Comparison of ENCODE assay signal across 19 cellular contexts in the genomic region with DNA sequence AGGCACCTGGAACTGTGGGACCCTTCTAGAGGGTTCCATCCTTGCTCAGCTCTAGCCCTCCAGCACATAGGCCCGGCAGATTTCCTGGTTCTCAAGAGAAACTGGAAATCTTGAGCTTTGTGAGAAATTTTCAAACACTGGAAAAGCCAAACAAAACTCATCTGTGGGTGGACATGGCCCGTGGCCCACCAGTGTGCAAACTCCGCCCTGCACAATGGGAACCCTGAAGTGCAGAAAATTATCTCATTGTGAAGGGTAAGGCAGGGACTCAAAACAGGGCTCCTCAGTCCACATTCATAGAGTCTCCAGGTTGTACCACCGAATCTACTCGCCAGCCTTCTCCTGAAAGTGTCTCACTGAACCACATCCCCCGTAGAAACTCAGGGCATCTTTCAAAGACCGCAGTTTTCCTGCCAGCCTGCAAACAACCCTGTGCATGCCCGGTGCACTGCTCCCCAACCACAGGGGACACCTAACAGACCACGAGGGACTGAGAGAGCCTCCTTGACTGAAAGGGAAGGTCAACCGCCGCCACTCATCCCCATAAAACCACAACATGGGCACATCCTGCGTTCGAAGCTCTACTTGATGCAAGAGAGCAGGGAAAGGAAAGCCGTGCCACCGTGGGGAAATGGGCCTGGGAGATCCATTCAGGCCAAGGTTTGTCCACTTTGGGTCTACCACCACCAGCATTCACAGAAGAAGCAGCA. TPM values are rescaled to one million over a fixed set of nuclear protein-coding genes. Genes with fewer than 3 reads are reported as not detected.
DNase-seq lines count a peak whose midpoint lies in the region; ATAC-seq and TF ChIP-seq lines count a peak whose summit lies in the region.
"Had no signal": no experiment of that assay in that cellular context is flagged by ENCODE, and none has a peak within 500 bp of the region (broad histone marks: within the 10 kb centered on the region; RNA-seq: fewer than 3 reads in every experiment).

No MANE protein-coding gene starts in this region.

- dilution Hi-C loops in IMR-90 (cut with HindIII; ENCODE audit: low sequenced_read_pairs, unreplicated experiment), result no loop called here

- TF ChIP-seq CTCF in IMR-90 (conservative IDR thresholded peaks at IDR 0.05; ENCODE audit: low read depth, low read length) (no peak), fibroblast of the aortic adventitia (IDR thresholded peaks at IDR 0.05; ENCODE audit: insufficient read depth, low read length) (no peak), tibial artery (IDR thresholded peaks at IDR 0.05) (no peak), PC-3 (conservative IDR thresholded peaks at IDR 0.05; ENCODE audit: low read depth, low read length) (no peak)

- 86% methylated on average over 9 of the region's 15 CpGs; no CpG with 5 or more reads in 1 of the 2 experiments for WGBS in IMR-90 (ENCODE audit: extremely low coverage in 2 of 2, insufficient read length in 1 of 2), 2 experiments
- 91% methylated on average over 15 of the region's 15 CpGs for WGBS in mesenchymal stem cell

- H3K4me3 ChIP-seq in IMR-90 (ENCODE audit: insufficient read depth, low read depth, low read length) (no peak overlapping the region), fibroblast of the aortic adventitia (ENCODE audit: low read depth, low read length) (no peak overlapping the region), mesenchymal stem cell (ENCODE audit: insufficient read depth in 1 of 2, low read depth in 1 of 2, low read length in 2 of 2) (peak overlapping the region in 1 of 2 experiments; percentile 57), tibial artery (no peak overlapping the region), PC-3 (ENCODE audit: low read length) (no peak overlapping the region)
- H3K4me3 ChIP-seq: neural progenitor cell had no signal

- no peaks in the 10 kb centered on the region for H3F3A ChIP-seq in PC-3 (ENCODE audit: low read length, unreplicated experiment)

- no peak overlapping the region for H4K8ac ChIP-seq in IMR-90 (ENCODE audit: low read depth in 2 of 2, low read length in 2 of 2)
- H4K8ac ChIP-seq in mesenchymal stem cell (ENCODE audit: low read length), result no peak overlapping the region

- H2AK5ac ChIP-seq in IMR-90 (ENCODE audit: low read depth, low read length) (no peak overlapping the region), mesenchymal stem cell (ENCODE audit: low read length, severe bottlenecking) (no peak overlapping the region)

- no peak overlapping the region for H3K56ac ChIP-seq in IMR-90 (ENCODE audit: extremely low read depth, insufficient read depth, low read length)

- H3K23ac ChIP-seq in IMR-90 (ENCODE audit: low read depth, low read length) (no peak overlapping the region), mesenchymal stem cell (ENCODE audit: low read length in 2 of 2) (no peak overlapping the region)

- H3K9ac ChIP-seq in IMR-90 (ENCODE audit: low read depth, low read length), result no peak overlapping the region
- H3K9ac ChIP-seq in mesenchymal stem cell (ENCODE audit: low read length), result peak overlapping the region; percentile 86
- H3K9ac ChIP-seq in PC-3 (ENCODE audit: low read length), result no peak overlapping the region
- H3K9ac ChIP-seq: neural progenitor cell had no signal

- H3K79me1 ChIP-seq in IMR-90 (ENCODE audit: low read depth in 1 of 2, low read length in 2 of 2) (peaks cover 24 to 63% of the 10 kb centered on the region in 2 experiments), mesenchymal stem cell (replicated peaks; ENCODE audit: low read length, poor library complexity, severe bottlenecking) (no peaks in the 10 kb centered on the region)

- H3K79me2 ChIP-seq in PC-3 (ENCODE audit: low read length), result no peaks in the 10 kb centered on the region

- H2AK9ac ChIP-seq in IMR-90 (replicated peaks; ENCODE audit: low read depth, low read length, poor library complexity), result no peak overlapping the region

- ATAC-seq in IMR-90 (ENCODE audit: low read depth), result no peak
- no peak for ATAC-seq in PC-3
- ATAC-seq: Panc1 had no signal

- peaks cover 13% of the 10 kb centered on the region for H3K9me1 ChIP-seq in IMR-90 (ENCODE audit: insufficient read depth, low read length)

- H3K4me2 ChIP-seq in IMR-90 (ENCODE audit: low read depth, low read length) (no peak overlapping the region), mesenchymal stem cell (ENCODE audit: low read length, poor library complexity, severe bottlenecking) (no peak overlapping the region), PC-3 (ENCODE audit: low read length) (no peak overlapping the region)

- H3K4ac ChIP-seq in IMR-90 (ENCODE audit: low read depth, low read length) (0 out of 2 replicates have a peak overlapping the region, but pooled peaks have one; percentile 1), mesenchymal stem cell (ENCODE audit: low read depth in 1 of 2, low read length in 2 of 2) (no peak overlapping the region)

- no peak for TF ChIP-seq POLR2A in IMR-90 (IDR thresholded peaks at IDR 0.05; ENCODE audit: low read depth, low read length)

- no peak overlapping the region for H3K18ac ChIP-seq in IMR-90 (ENCODE audit: low read depth, low read length)
- H3K18ac ChIP-seq in mesenchymal stem cell (ENCODE audit: low read depth in 1 of 2, low read length in 2 of 2), result no peak overlapping the region

- no peak overlapping the region for H2BK120ac ChIP-seq in IMR-90 (ENCODE audit: low read depth, low read length)
- H2BK120ac ChIP-seq in mesenchymal stem cell (ENCODE audit: low read depth, low read length), result no peak overlapping the region

- BruUV-seq in IMR-90 (replicated peaks; lab: Mats Ljungman, UMichigan), result no TSS peak
- no TSS peak for BruUV-seq in PC-3 (replicated peaks; lab: Mats Ljungman, UMichigan)

- H3K9me3 ChIP-seq in IMR-90 (ENCODE audit: control insufficient read depth, insufficient read depth, low read length) (no peaks in the 10 kb centered on the region), mesenchymal stem cell (ENCODE audit: control insufficient read depth, low read length) (no peaks in the 10 kb centered on the region), tibial artery (no peaks in the 10 kb centered on the region), PC-3 (ENCODE audit: low read length) (no peaks in the 10 kb centered on the region)

- no peak overlapping the region for H2BK15ac ChIP-seq in IMR-90 (ENCODE audit: low read depth, low read length)
- H2BK15ac ChIP-seq in mesenchymal stem cell (ENCODE audit: low read depth, poor library complexity, severe bottlenecking), result no peak overlapping the region

- no peak overlapping the region for H2BK12ac ChIP-seq in mesenchymal stem cell (ENCODE audit: low read length in 2 of 2)

- H3K27me3 ChIP-seq in IMR-90 (ENCODE audit: control insufficient read depth, insufficient read depth, low read length) (no peaks in the 10 kb centered on the region), mesenchymal stem cell (ENCODE audit: control insufficient read depth in 1 of 2, insufficient read depth in 1 of 2, low read length in 2 of 2) (no peaks in the 10 kb centered on the region), tibial artery (no peaks in the 10 kb centered on the region), PC-3 (ENCODE audit: low read length) (peaks cover 55% of the 10 kb centered on the region)

- H2BK20ac ChIP-seq in IMR-90 (ENCODE audit: low read depth, low read length), result no peak overlapping the region

- DNase-seq in IMR-90 (no peak), fibroblast of the aortic adventitia (ENCODE audit: low read depth) (peak; percentile 7), mesenchymal stem cell (no peak), tibial artery (peak in 1 of 2 donors; percentile 60), globus pallidus (ENCODE audit: low spot score) (no peak), GM03348 (ENCODE audit: low spot score) (no peak), NCI-H1105 (lab: John Stamatoyannopoulos, UW) (no peak), PC-3 (no peak)
- DNase-seq: activated CD4-positive, alpha-beta T cell treated with anti-CD3 and anti-CD28 coated beads, Interleukin-2, amount 10 ng/mL, durations not matched to agents 24 days and 14 days; activated naive CD4-positive, alpha-beta T cell; Calu3; dermis blood vessel endothelial cell; head of caudate nucleus; islet precursor cell; midbrain; NCI-H774 had no signal

- CTCF ChIA-PET in IMR-90 (lab: Yijun Ruan, JAX), result interaction anchor here (0.6 kb wide), 1 partner anchor 432 kb away, joined by 4 read pairs; no protein-coding TSS in a partner anchor
- CTCF ChIA-PET in PC-3 (lab: Charles Lee), result no interaction called here

- H4K5ac ChIP-seq in IMR-90 (ENCODE audit: low read depth, low read length), result no peak overlapping the region

- TF ChIP-seq RAD21 in IMR-90 (IDR thresholded peaks at IDR 0.05; ENCODE audit: low read length), result no peak

- POLR2A ChIA-PET in IMR-90 (lab: Charles Lee; ENCODE audit: unreplicated experiment) (no interaction called here), PC-3 (lab: Charles Lee; ENCODE audit: unreplicated experiment) (no interaction called here)

- H3K27ac ChIP-seq in IMR-90 (ENCODE audit: insufficient read depth, low read length) (no peak overlapping the region), mesenchymal stem cell (ENCODE audit: low read length, poor library complexity, severe bottlenecking) (no peak overlapping the region), tibial artery (peak overlapping the region; percentile 61 to 64), PC-3 (ENCODE audit: low read length) (no peak overlapping the region)
- H3K27ac ChIP-seq: epithelial cell of prostate, neural progenitor cell had no signal

- no peaks in the 10 kb centered on the region for H3K9me2 ChIP-seq in PC-3 (replicated peaks; ENCODE audit: low read length)

- peaks cover 8% of the 10 kb centered on the region for H3K4me1 ChIP-seq in IMR-90 (ENCODE audit: control insufficient read depth, insufficient read depth, low read length)
- no peaks in the 10 kb centered on the region for H3K4me1 ChIP-seq in mesenchymal stem cell (ENCODE audit: control insufficient read depth, insufficient read depth, low read depth, low read length)
- peaks cover 0 to 21% (median 17%) of the 10 kb centered on the region in 4 donors for H3K4me1 ChIP-seq in tibial artery
- H3K4me1 ChIP-seq in PC-3 (ENCODE audit: insufficient read depth, low read length), result no peaks in the 10 kb centered on the region
- H3K4me1 ChIP-seq: neural progenitor cell had no signal

- H4K20me1 ChIP-seq in IMR-90 (ENCODE audit: insufficient read depth, low read length) (peaks cover 29% of the 10 kb centered on the region), PC-3 (ENCODE audit: low read length) (no peaks in the 10 kb centered on the region)

- H3K36me3 ChIP-seq in IMR-90 (ENCODE audit: control insufficient read depth, insufficient read depth, low read length) (no peaks in the 10 kb centered on the region), mesenchymal stem cell (ENCODE audit: control insufficient read depth in 1 of 2, insufficient read depth in 2 of 2, low read depth in 1 of 2, low read length in 2 of 2) (no peaks in the 10 kb centered on the region), tibial artery (peaks cover 0 to 8% (median 0%) of the 10 kb centered on the region in 3 donors), PC-3 (ENCODE audit: low read depth, low read length) (no peaks in the 10 kb centered on the region)
- H3K36me3 ChIP-seq: neural progenitor cell had no signal

- intact Hi-C loops in IMR-90 (cut with micrococcal nuclease), result no loop called here
- intact Hi-C loops in tibial artery (cut with DNase I; ENCODE audit: low total_unique reads), result no loop called here
- intact Hi-C loops in PC-3 (cut with micrococcal nuclease), result no loop called here

- in situ Hi-C loops in IMR-90 (cut with MboI; ENCODE audit: low sequenced_read_pairs), result no loop called here

- H4K91ac ChIP-seq in IMR-90 (ENCODE audit: insufficient read depth, low read depth, low read length) (no peak overlapping the region; the same call in 1 of the 2 replicates), mesenchymal stem cell (ENCODE audit: low read length) (no peak overlapping the region)

- H2BK5ac ChIP-seq in IMR-90 (ENCODE audit: low read depth, low read length, poor library complexity, severe bottlenecking), result no peak overlapping the region
- H2BK5ac ChIP-seq in mesenchymal stem cell (ENCODE audit: low read depth, low read length, poor library complexity, severe bottlenecking), result no peak overlapping the region

- H3K14ac ChIP-seq in IMR-90 (replicated peaks; ENCODE audit: low read depth, low read length) (no peak overlapping the region), mesenchymal stem cell (ENCODE audit: low read length in 2 of 2) (no peak overlapping the region)

- H2AFZ ChIP-seq in IMR-90 (replicated peaks; ENCODE audit: low read length, poor library complexity), result no peak overlapping the region
- H2AFZ ChIP-seq in mesenchymal stem cell (ENCODE audit: low read depth, low read length), result no peak overlapping the region
- no peak overlapping the region for H2AFZ ChIP-seq in PC-3 (ENCODE audit: low read length)

RNA-seq across cellular contexts. Expression of a gene that starts 18.1 kb away (rescaled TPM):
- total RNA-seq in IMR-90 (2012; rRNA removed) (18.3 and 19.0 TPM in 2 replicates), fibroblast of the aortic adventitia (ENCODE audit: low replicate concordance) (25.8 and 66.6 TPM in 2 replicates), PC-3 (2014; rRNA removed) (not detected in 2 replicates)
- 58.8 and 68.2 TPM in 2 replicates for polyA plus RNA-seq in IMR-90 (2012; rRNA removed)
- polyA plus RNA-seq in IMR-90 (2012; cell fraction: cytosol; rRNA removed), result 45.1 and 77.2 TPM in 2 replicates
- 77.0 and 118 TPM in 2 replicates for polyA plus RNA-seq in IMR-90 (2012; cell fraction: nucleus; rRNA removed; ENCODE audit: low replicate concordance)
- 46.7 TPM for polyA plus RNA-seq in mesenchymal stem cell (2013, experiment 1 of 2)
- polyA plus RNA-seq in mesenchymal stem cell (2013, experiment 2 of 2), result 45.4 TPM
- total RNA-seq: activated CD4-positive, alpha-beta T cell treated with anti-CD3 and anti-CD28 coated beads, Interleukin-2, amount 10 ng/mL, durations not matched to agents 24 days and 14 days; Calu3 had no signal

Comparison
In these comparisons a context has a peak if more than half of its experiments do, and no peak if none do; other contexts are left out.
1. H3K27ac ChIP-seq: peak in tibial artery (2 of 2); none in IMR-90 (single experiment), mesenchymal stem cell (single experiment) and PC-3 (single experiment).
2. RNA of a gene that starts 18.1 kb away (total RNA-seq): 25.8 to 66.6 TPM in fibroblast of the aortic adventitia and 18.3 to 19.0 TPM in IMR-90; not detected in PC-3; every median in the first group is over 10 times any median in the second.